ENCODE assay signal across 15 cellular contexts in genomic region chr3:195183071-195183776, GRCh38.
DNase-seq lines count a peak whose midpoint lies in the region; ATAC-seq and TF ChIP-seq lines count a peak whose summit lies in the region.
"Had no signal": no experiment of that assay in that cellular context is flagged by ENCODE, and none has a peak within 500 bp of the region (broad histone marks: within the 10 kb centered on the region; RNA-seq: fewer than 3 reads in every experiment).

No MANE protein-coding gene starts in this region.

- H3K9me3 ChIP-seq in SK-N-MC (ENCODE audit: low read depth, low read length) = no peaks in the 10 kb centered on the region
- H3K9me3 ChIP-seq: MG63 had no signal

- ATAC-seq in HG03280 (IDR thresholded peaks at IDR 0.05; ENCODE audit: unreplicated experiment) = no peak
- no peak for ATAC-seq in HG03521 (IDR thresholded peaks at IDR 0.05; ENCODE audit: unreplicated experiment)

- H3K9me3 Mint-ChIP-seq in glutamatergic neuron (ENCODE audit: unreplicated experiment) = peaks cover 1% of the 10 kb centered on the region
- H3K9me3 Mint-ChIP-seq: dendritic cell treated with granulocyte-macrophage colony-stimulating factor and Interleukin-4, amounts not matched to agents 40 ng/mL and 50 ng/mL, for 4 days; T-helper 1 cell treated with Interleukin-12 subunit alpha and Interleukin-12 subunit beta and Interleukin-4 antibody, amounts not matched to agents 30 μg/mL and 1 μg/mL, for 36 hours had no signal

- H3K27ac ChIP-seq in SK-N-MC = peak overlapping the region; percentile 97

- H3K9ac ChIP-seq in SK-N-MC (ENCODE audit: insufficient read length) = peak overlapping the region; percentile 76

- peak; percentile 75 for DNase-seq in activated effector memory CD4-positive, alpha-beta T cell treated with anti-CD3 and anti-CD28 coated beads, Interleukin-2, amount 50 U/mL, for 16 hours
- DNase-seq in activated effector memory CD4-positive, alpha-beta T cell treated with Interleukin-2 at 50 U/mL for 16 hours = no peak
- DNase-seq in SK-N-MC (ENCODE audit: low read depth, low spot score) (no peak), glutamatergic neuron (no peak), NAMALWA (ENCODE audit: low spot score) (no peak)
- peak; percentile 42 for DNase-seq in stimulated activated CD4-positive, alpha-beta T cell treated with anti-CD3 and anti-CD28 coated beads, Interleukin-4, amount 100 ng/mL, for 24 hours
- DNase-seq: activated CD8-positive, alpha-beta memory T cell treated with anti-CD3 and anti-CD28 coated beads for 24 hours; DMS79; small intestine had no signal

- H3K4me3 ChIP-seq in SK-N-MC = peak overlapping the region; percentile 74
- H3K4me3 ChIP-seq: MG63 had no signal

- peaks cover 4% of the 10 kb centered on the region for H3K27me3 Mint-ChIP-seq in glutamatergic neuron (ENCODE audit: unreplicated experiment)

- H3K36me3 Mint-ChIP-seq in glutamatergic neuron (ENCODE audit: unreplicated experiment) = peaks cover 2% of the 10 kb centered on the region

- H3K4me3 Mint-ChIP-seq in glutamatergic neuron (ENCODE audit: unreplicated experiment) = peak overlapping the region; percentile 49
- H3K4me3 Mint-ChIP-seq: dendritic cell treated with granulocyte-macrophage colony-stimulating factor and Interleukin-4, amounts not matched to agents 40 ng/mL and 50 ng/mL, for 4 days; neural crest cell; T-helper 1 cell treated with Interleukin-12 subunit alpha and Interleukin-12 subunit beta and Interleukin-4 antibody, amounts not matched to agents 30 μg/mL and 1 μg/mL, for 36 hours had no signal

- H3K36me3 ChIP-seq in SK-N-MC (ENCODE audit: insufficient read depth, low read length) = peaks cover 3% of the 10 kb centered on the region; the same call in 1 of the 2 replicates
- H3K36me3 ChIP-seq: MG63 had no signal

- peaks cover 42% of the 10 kb centered on the region for H3K4me1 Mint-ChIP-seq in glutamatergic neuron (ENCODE audit: low read depth, unreplicated experiment)

- no peak for TF ChIP-seq CTCF in glutamatergic neuron (IDR thresholded peaks at IDR 0.05; ENCODE audit: partially characterized antibody, unreplicated experiment)

- H3K27ac Mint-ChIP-seq in glutamatergic neuron (ENCODE audit: unreplicated experiment) = peak overlapping the region; percentile 82
- H3K27ac Mint-ChIP-seq: dendritic cell treated with granulocyte-macrophage colony-stimulating factor and Interleukin-4, amounts not matched to agents 40 ng/mL and 50 ng/mL, for 4 days; T-helper 1 cell treated with Interleukin-12 subunit alpha and Interleukin-12 subunit beta and Interleukin-4 antibody, amounts not matched to agents 30 μg/mL and 1 μg/mL, for 36 hours had no signal

Comparison
In these comparisons a context has a peak if more than half of its experiments do, and no peak if none do; other contexts are left out.
1. DNase-seq: peak in activated effector memory CD4-positive, alpha-beta T cell treated with anti-CD3 and anti-CD28 coated beads, Interleukin-2, amount 50 U/mL, for 16 hours (single experiment) and stimulated activated CD4-positive, alpha-beta T cell treated with anti-CD3 and anti-CD28 coated beads, Interleukin-4, amount 100 ng/mL, for 24 hours (single experiment); none in activated effector memory CD4-positive, alpha-beta T cell treated with Interleukin-2 at 50 U/mL for 16 hours (single experiment), SK-N-MC (single experiment), glutamatergic neuron (single experiment) and NAMALWA (single experiment).